In genomic region chr5:77180167-77181081, GRCh38 we compare ENCODE assay signal across 8 cellular contexts. TPM values are rescaled to one million over a fixed set of nuclear protein-coding genes. Genes with fewer than 3 reads are reported as not detected.
DNase-seq lines count a peak whose midpoint lies in the region; ATAC-seq and TF ChIP-seq lines count a peak whose summit lies in the region.

No MANE protein-coding gene starts in this region.

- intact Hi-C loops in PC-9 (cut with micrococcal nuclease; ENCODE audit: unreplicated experiment) (no loop called here), posterior vena cava (cut with DNase I) (no loop called here)

- no peak overlapping the region for H2AFZ ChIP-seq in PC-9

- H3K36me3 ChIP-seq in PC-9 (ENCODE audit: low read depth): no peaks in the 10 kb centered on the region
- no peaks in the 10 kb centered on the region for H3K36me3 ChIP-seq in cardiac muscle cell

- TF ChIP-seq CTCF in PC-9 (conservative IDR thresholded peaks at IDR 0.05) (no peak), cardiac muscle cell (IDR thresholded peaks at IDR 0.05; ENCODE audit: low read depth, low read length) (no peak)

- H3K9me2 ChIP-seq in PC-9 (ENCODE audit: insufficient read depth): no peaks in the 10 kb centered on the region

- CTCF ChIA-PET in PC-9 (lab: Charles Lee): interaction anchor here (0.5 kb wide), 1 partner anchor 61 kb away, joined by 3 read pairs; no protein-coding TSS in a partner anchor

- POLR2A ChIA-PET in PC-9 (lab: Charles Lee; ENCODE audit: unreplicated experiment): no interaction called here

- peak overlapping the region; percentile 61 for H3K4me2 ChIP-seq in PC-9

- no peak for ATAC-seq in GM19467 (IDR thresholded peaks at IDR 0.05; ENCODE audit: unreplicated experiment)
- no peak for ATAC-seq in GM18867 (IDR thresholded peaks at IDR 0.05; ENCODE audit: unreplicated experiment)

- no TSS peak for BruUV-seq in PC-9 (replicated peaks; lab: Mats Ljungman, UMichigan)

- DNase-seq in D341Med (ENCODE audit: low spot score) (peak; percentile 50), PC-9 (peak in 1 of 2 experiments; percentile 23), cardiac muscle cell (ENCODE audit: low read depth in 1 of 2, low spot score in 1 of 2) (peak; percentile 9 to 28), posterior vena cava (ENCODE audit: low spot score) (peak; percentile 82), NCI-H128 (lab: John Stamatoyannopoulos, UW; ENCODE audit: unreplicated experiment) (no peak), epidermal melanocyte (ENCODE audit: insufficient read length, low spot score) (no peak)

- H3F3A ChIP-seq in PC-9 (ENCODE audit: insufficient read depth, low read depth): no peaks in the 10 kb centered on the region

- peak overlapping the region; percentile 44; the same call in 1 of the 2 replicates for H3K4me3 ChIP-seq in PC-9
- H3K4me3 ChIP-seq in cardiac muscle cell: peak overlapping the region; percentile 38

- H3K27me3 ChIP-seq in PC-9 (ENCODE audit: insufficient read depth, low read depth) (peaks cover 23% of the 10 kb centered on the region; the same call in 1 of the 2 replicates), cardiac muscle cell (peaks cover 53% of the 10 kb centered on the region)

- H4K20me1 ChIP-seq in PC-9 (ENCODE audit: insufficient read depth): no peaks in the 10 kb centered on the region

- H3K79me2 ChIP-seq in PC-9 (ENCODE audit: low read depth): no peaks in the 10 kb centered on the region

- H3K27ac ChIP-seq in PC-9 (no peak overlapping the region), cardiac muscle cell (no peak overlapping the region)

- H3K9me3 ChIP-seq in PC-9 (ENCODE audit: insufficient read depth, low read depth) (no peaks in the 10 kb centered on the region), cardiac muscle cell (ENCODE audit: low read depth) (no peaks in the 10 kb centered on the region)

- H3K4me1 ChIP-seq in PC-9 (replicated peaks; ENCODE audit: insufficient read depth) (no peaks in the 10 kb centered on the region), cardiac muscle cell (ENCODE audit: low read depth) (peaks cover 4% of the 10 kb centered on the region)

RNA-seq across cellular contexts. Expression of gene PDE8B, which starts 30.1 kb away (rescaled TPM):
- total RNA-seq in PC-9 (2021): 1.7 and 1.8 TPM in 2 replicates
- total RNA-seq in cardiac muscle cell: 0.83 and 3.3 TPM in 2 replicates
- polyA plus RNA-seq in cardiac muscle cell: 0.84 and 1.4 TPM in 2 replicates
- 10 to 100 TPM in 1 of 2 donors, 1 to 10 TPM in 1; 7.7 to 15.1 TPM for total RNA-seq in posterior vena cava

Comparison
In these comparisons a context has a peak if more than half of its experiments do, and no peak if none do; other contexts are left out.
1. DNase-seq: peak in D341Med (single experiment), cardiac muscle cell (2 of 2) and posterior vena cava (single experiment); none in NCI-H128 (single experiment) and epidermal melanocyte (single experiment).